Comparison of ENCODE assay signal across 1 cellular context in the genomic region with DNA sequence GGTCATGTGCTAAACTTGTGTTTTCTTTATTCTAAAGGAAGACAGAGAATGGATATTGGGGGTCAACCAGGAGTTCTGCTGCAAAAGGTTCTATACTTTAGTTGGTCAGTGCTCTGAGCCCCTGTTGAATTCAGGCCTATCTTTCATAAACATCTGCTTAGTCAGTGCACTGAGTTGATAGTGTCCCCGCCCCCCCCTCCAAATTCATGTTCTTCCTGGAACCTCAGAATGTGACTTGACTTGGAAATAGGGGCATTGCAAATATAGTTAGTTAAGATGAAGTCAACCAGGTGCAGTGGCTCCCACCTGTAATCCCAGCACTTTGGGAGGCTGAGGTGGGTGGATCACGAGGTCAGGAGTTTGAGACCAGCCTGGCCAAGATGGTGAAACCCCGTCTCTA.
TF ChIP-seq lines count a peak whose summit lies in the region.

No MANE protein-coding gene starts in this region.

TF ChIP-seq in K562, 482 proteins besides CTCF, POLR2A, EP300 and RAD21 (continued from another document):
- TF ChIP-seq CBFA2T3 (IDR thresholded peaks at IDR 0.05) (peak; percentile 70), ZNF263 (CRISPR knock-in tag; IDR thresholded peaks at IDR 0.05; ENCODE audit: borderline replicate concordance) (no peak), NRF1 (conservative IDR thresholded peaks at IDR 0.05 in 1 of 2, IDR thresholded peaks at IDR 0.05 in 1 of 2) (no peak), TAL1 (IDR thresholded peaks at IDR 0.05) (peak; percentile 50), CGGBP1 (CRISPR knock-in tag; IDR thresholded peaks at IDR 0.05) (no peak)
